ENCODE assay signal across 8 cellular contexts in the genomic region with DNA sequence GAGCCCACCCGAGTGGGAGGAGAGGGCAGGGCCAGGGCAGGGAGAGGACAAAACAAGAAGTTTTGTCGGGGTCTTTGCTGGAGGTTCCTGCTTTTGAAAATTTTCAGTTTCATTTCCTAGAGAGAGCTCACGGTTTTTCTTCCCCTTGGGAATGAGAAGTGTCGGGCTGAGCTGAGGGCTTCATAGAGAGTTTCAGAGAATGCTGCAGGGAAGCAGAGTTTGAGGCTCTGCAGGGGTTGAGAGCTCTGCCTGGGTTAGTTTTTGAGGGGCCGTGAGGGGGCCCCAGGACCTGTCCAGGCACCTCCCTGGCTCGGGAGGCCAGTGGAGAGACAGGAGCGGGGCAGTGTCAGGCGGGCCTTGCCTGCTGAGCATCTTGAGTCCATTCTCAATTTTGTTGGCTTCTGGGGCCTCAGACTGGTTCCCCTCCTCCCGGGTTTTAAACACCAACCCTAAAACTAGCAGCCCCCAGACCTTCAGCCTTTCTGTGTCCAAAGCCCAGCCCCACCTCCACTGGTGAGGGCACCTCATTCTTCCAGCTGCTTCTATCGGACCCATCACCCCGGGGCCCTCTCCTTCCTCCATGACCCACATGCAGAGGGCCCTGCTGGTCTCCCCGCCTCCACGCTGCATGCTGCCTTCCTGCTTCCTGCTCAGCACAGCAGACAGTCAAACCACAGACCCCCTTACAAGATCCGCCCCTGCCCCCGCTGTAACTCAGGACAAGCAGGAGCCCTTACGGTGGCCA. TPM values are rescaled to one million over a fixed set of nuclear protein-coding genes. Genes with fewer than 3 reads are reported as not detected.
A peak's percentile ranks its signal among the peaks of the same experiment; 100 is the strongest.
DNase-seq lines count a peak whose midpoint lies in the region; ATAC-seq and TF ChIP-seq lines count a peak whose summit lies in the region.

No MANE protein-coding gene starts in this region.

- no peak for ATAC-seq in natural killer cell
- no peak for ATAC-seq in left lobe of liver
- ATAC-seq in GM19395 (IDR thresholded peaks at IDR 0.05; ENCODE audit: unreplicated experiment), result no peak

- no peaks in the 10 kb centered on the region for H3K27me3 Mint-ChIP-seq in activated naive CD8-positive, alpha-beta T cell treated with anti-CD3 and anti-CD28 coated beads for 36 hours
- no peaks in the 10 kb centered on the region for H3K27me3 Mint-ChIP-seq in natural killer cell (ENCODE audit: low read depth in 2 of 2)

- intact Hi-C loops in natural killer cell (cut with micrococcal nuclease), result loop anchor here (2.0 kb wide), 1 partner anchor 45 kb away; no protein-coding TSS in a partner anchor

- H3K27ac Mint-ChIP-seq in activated naive CD8-positive, alpha-beta T cell treated with anti-CD3 and anti-CD28 coated beads for 36 hours, result peak overlapping the region; percentile 97
- peak overlapping the region; percentile 84 to 87 for H3K27ac Mint-ChIP-seq in natural killer cell

- peaks cover 37% of the 10 kb centered on the region for H3K4me1 Mint-ChIP-seq in activated naive CD8-positive, alpha-beta T cell treated with anti-CD3 and anti-CD28 coated beads for 36 hours
- H3K4me1 Mint-ChIP-seq in natural killer cell, result peaks cover 43 to 44% of the 10 kb centered on the region in 2 donors

- CTCF ChIA-PET in AG04449 (lab: Yijun Ruan, JAX), result interaction anchor here (1.0 kb wide), 1 partner anchor 16 kb away, joined by 3 read pairs; no protein-coding TSS in a partner anchor

- H3K36me3 Mint-ChIP-seq in activated naive CD8-positive, alpha-beta T cell treated with anti-CD3 and anti-CD28 coated beads for 36 hours, result peaks cover 32% of the 10 kb centered on the region
- H3K36me3 Mint-ChIP-seq in natural killer cell, result no peaks in the 10 kb centered on the region

- POLR2A ChIA-PET in AG04449 (lab: Yijun Ruan, JAX), result interaction anchor here (0.6 to 1.3 kb wide), 2 partner anchors 10 to 164 kb away, joined by 4 to 5 read pairs; no protein-coding TSS in a partner anchor

- no peak for TF ChIP-seq CTCF in AG04449 (IDR thresholded peaks at IDR 0.05; ENCODE audit: insufficient read depth, low read length, missing control alignments)
- no peak for TF ChIP-seq CTCF in natural killer cell (IDR thresholded peaks at IDR 0.05)

- H3K4me3 Mint-ChIP-seq in activated naive CD8-positive, alpha-beta T cell treated with anti-CD3 and anti-CD28 coated beads for 36 hours, result peak overlapping the region; percentile 91
- H3K4me3 Mint-ChIP-seq in natural killer cell, result peak overlapping the region; percentile 85

- DNase-seq in AG04449 (ENCODE audit: low read depth, low spot score) (no peak), NOMO-1 treated with DMSO at 0.1 percent for 48 hours (lab: John Stamatoyannopoulos, UW; ENCODE audit: unreplicated experiment) (peak; percentile 53), natural killer cell (no peak), amniotic stem cell (lab: John Stamatoyannopoulos, UW) (no peak), left lobe of liver (ENCODE audit: low spot score) (no peak), GOT3 (lab: John Stamatoyannopoulos, UW) (no peak)
- peak; percentile 74 for DNase-seq in activated naive CD8-positive, alpha-beta T cell treated with anti-CD3 and anti-CD28 coated beads for 36 hours

- H3K4me3 ChIP-seq in AG04449 (ENCODE audit: low read depth, low read length), result peak overlapping the region; percentile 39; the same call in 1 of the 2 replicates

- peaks cover 3% of the 10 kb centered on the region for H3K9me3 Mint-ChIP-seq in activated naive CD8-positive, alpha-beta T cell treated with anti-CD3 and anti-CD28 coated beads for 36 hours
- no peaks in the 10 kb centered on the region for H3K9me3 Mint-ChIP-seq in natural killer cell

RNA-seq across cellular contexts. Expression of gene RNF213, which starts 3.6 kb away (rescaled TPM):
- 100 to 1,000 TPM; 109 TPM for total RNA-seq in activated naive CD8-positive, alpha-beta T cell treated with anti-CD3 and anti-CD28 coated beads for 36 hours
- total RNA-seq in natural killer cell (1,000 to 10,000 TPM in 2 of 3 donors, 100 to 1,000 TPM in 1; 929 to 1,120 (median 1,060) TPM), left lobe of liver (59.8 TPM)

RNA-seq across cellular contexts. Expression of gene SLC26A11, which starts 44.0 kb away (rescaled TPM):
- total RNA-seq in activated naive CD8-positive, alpha-beta T cell treated with anti-CD3 and anti-CD28 coated beads for 36 hours, result 1 to 10 TPM; 1.7 to 2.3 TPM
- total RNA-seq in natural killer cell (10 to 100 TPM; 33.9 to 37.6 (median 35.8) TPM), left lobe of liver (6.7 TPM)

RNA-seq across cellular contexts. Expression of gene SGSH, which starts 44.1 kb away (rescaled TPM):
- 1 to 10 TPM; 7.0 to 8.2 TPM for total RNA-seq in activated naive CD8-positive, alpha-beta T cell treated with anti-CD3 and anti-CD28 coated beads for 36 hours
- total RNA-seq in natural killer cell, result 10 to 100 TPM; 73.4 to 96.5 (median 74.1) TPM
- total RNA-seq in left lobe of liver, result 25.6 TPM

Comparison
In these comparisons a context has a peak if more than half of its experiments do, and no peak if none do; other contexts are left out.
1. DNase-seq: peak in NOMO-1 treated with DMSO at 0.1 percent for 48 hours (single experiment) and activated naive CD8-positive, alpha-beta T cell treated with anti-CD3 and anti-CD28 coated beads for 36 hours (single experiment); none in AG04449 (single experiment), natural killer cell (single experiment), amniotic stem cell (single experiment), left lobe of liver (single experiment) and GOT3 (single experiment).
2. RNA of gene RNF213, which starts 3.6 kb away (total RNA-seq): 929 to 1,120 TPM in natural killer cell; 109 TPM in activated naive CD8-positive, alpha-beta T cell treated with anti-CD3 and anti-CD28 coated beads for 36 hours and 59.8 TPM in left lobe of liver (single experiment); every median in the first group is over 4 times any median in the second.